11 cellular contexts compared by ENCODE assay signal in the genomic region with DNA sequence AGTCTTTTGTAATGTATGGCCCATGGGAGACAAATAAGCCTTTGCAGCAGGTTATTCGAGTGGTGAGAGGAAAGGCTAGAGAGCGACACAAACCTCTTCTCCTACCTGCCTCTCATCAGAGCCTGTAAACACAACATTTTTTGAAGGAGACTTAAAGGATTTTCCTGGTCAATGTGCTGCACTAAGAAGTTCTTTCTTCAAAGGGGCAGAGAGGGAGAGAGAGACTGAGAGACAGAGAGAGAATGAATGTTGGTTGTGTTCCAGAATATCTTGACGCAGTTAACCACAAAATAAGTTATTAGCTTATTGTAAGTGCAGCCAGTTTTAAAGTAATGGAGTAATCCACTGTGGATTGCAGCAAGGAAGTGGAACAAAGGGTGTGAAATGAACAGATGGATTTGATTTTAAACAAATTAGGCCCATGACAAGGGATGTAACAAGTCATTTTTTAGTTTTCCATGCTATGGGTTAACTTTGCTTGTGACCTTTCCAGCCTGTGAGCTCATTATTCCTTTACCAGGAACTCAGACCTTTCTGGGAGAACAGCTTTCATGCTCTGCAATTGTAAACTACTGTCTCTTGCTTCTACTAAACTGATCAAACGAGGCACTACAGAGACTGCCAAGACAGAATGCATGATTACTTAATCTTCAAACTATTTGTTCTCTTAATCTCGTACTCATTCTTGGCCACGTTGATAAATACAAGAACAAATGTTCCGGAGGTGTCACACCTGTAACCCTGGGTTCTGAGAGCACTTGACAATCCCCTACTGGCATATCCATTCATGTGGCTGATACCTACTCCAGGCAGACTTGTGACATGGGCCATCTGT.
DNase-seq lines count a peak whose midpoint lies in the region; ATAC-seq and TF ChIP-seq lines count a peak whose summit lies in the region.
"Had no signal": no experiment of that assay in that cellular context is flagged by ENCODE, and none has a peak within 500 bp of the region (broad histone marks: within the 10 kb centered on the region; RNA-seq: fewer than 3 reads in every experiment).

No MANE protein-coding gene starts in this region.

- H3K4me3 ChIP-seq in GM23248 (no peak overlapping the region), smooth muscle cell (no peak overlapping the region), spleen (no peak overlapping the region), SJCRH30 (no peak overlapping the region)
- H3K4me3 ChIP-seq: skin epidermis had no signal

- intact Hi-C loops in spleen (cut with DNase I; ENCODE audit: low total_unique reads) = no loop called here

- no peak for ATAC-seq in HG03432 (IDR thresholded peaks at IDR 0.05; ENCODE audit: unreplicated experiment)
- ATAC-seq: foreskin keratinocyte had no signal

- peak overlapping the region; percentile 36 for H3K27ac ChIP-seq in GM23248
- H3K27ac ChIP-seq in smooth muscle cell (ENCODE audit: low read depth) = peak overlapping the region; percentile 84
- no peak overlapping the region for H3K27ac ChIP-seq in spleen
- H3K27ac ChIP-seq in SJCRH30 = no peak overlapping the region
- H3K27ac ChIP-seq: foreskin keratinocyte had no signal

- WGBS in GM23248 (ENCODE audit: low coverage in 1 of 2, low lambda C conversion rate in 2 of 2, missing lambda C conversion rate in 2 of 2), 2 experiments = 8 to 13% methylated on average over 7 of the region's 7 CpGs
- WGBS in smooth muscle cell (ENCODE audit: low lambda C conversion rate) = 45% methylated on average over 7 of the region's 7 CpGs
- 67 to 81% (median 77%) methylated on average over 7 of the region's 7 CpGs for WGBS in spleen, 5 donors

- no peak overlapping the region for H2AFZ ChIP-seq in GM23248
- H2AFZ ChIP-seq in smooth muscle cell (ENCODE audit: low read depth) = peak overlapping the region; percentile 40

- H3K27me3 ChIP-seq in GM23248 (replicated peaks; ENCODE audit: insufficient read depth) = no peaks in the 10 kb centered on the region
- no peaks in the 10 kb centered on the region for H3K27me3 ChIP-seq in smooth muscle cell (ENCODE audit: low read depth)
- H3K27me3 ChIP-seq in spleen (replicated peaks in 1 of 7) = no peaks in the 10 kb centered on the region
- H3K27me3 ChIP-seq in SJCRH30 = no peaks in the 10 kb centered on the region
- H3K27me3 ChIP-seq: foreskin keratinocyte had no signal

- no peaks in the 10 kb centered on the region for H3K36me3 ChIP-seq in GM23248 (ENCODE audit: low read depth)
- no peaks in the 10 kb centered on the region for H3K36me3 ChIP-seq in smooth muscle cell (ENCODE audit: low read depth)
- no peaks in the 10 kb centered on the region for H3K36me3 ChIP-seq in spleen
- H3K36me3 ChIP-seq in SJCRH30 = no peaks in the 10 kb centered on the region

- H3K9me2 ChIP-seq in GM23248 (ENCODE audit: insufficient read depth) = no peaks in the 10 kb centered on the region

- H3F3A ChIP-seq in GM23248 (ENCODE audit: insufficient read depth) = peaks cover 34% of the 10 kb centered on the region; the same call in 1 of the 2 replicates
- peaks cover 16% of the 10 kb centered on the region for H3F3A ChIP-seq in smooth muscle cell (ENCODE audit: low read depth)

- in situ Hi-C loops in GM23248 (cut with MboI) = no loop called here

- no peak for TF ChIP-seq CTCF in smooth muscle cell (IDR thresholded peaks at IDR 0.05; ENCODE audit: borderline replicate concordance, insufficient read depth, poor library complexity, severe bottlenecking)
- TF ChIP-seq CTCF in spleen (IDR thresholded peaks at IDR 0.05 in 8 of 11, conservative IDR thresholded peaks at IDR 0.05 in 3 of 11) = no peak

- H3K4me1 ChIP-seq in GM23248 (ENCODE audit: insufficient read depth) = peaks cover 54% of the 10 kb centered on the region
- H3K4me1 ChIP-seq in smooth muscle cell (ENCODE audit: low read depth) = peaks cover 29% of the 10 kb centered on the region
- peaks cover 0 to 6% (median 0%) of the 10 kb centered on the region in 6 donors for H3K4me1 ChIP-seq in spleen
- peaks cover 24% of the 10 kb centered on the region for H3K4me1 ChIP-seq in SJCRH30

- no peak for TF ChIP-seq POLR2A in spleen (IDR thresholded peaks at IDR 0.05)

- H3K9me3 ChIP-seq in GM23248 (ENCODE audit: low read depth) (no peaks in the 10 kb centered on the region), smooth muscle cell (replicated peaks; ENCODE audit: low read depth) (no peaks in the 10 kb centered on the region), spleen (no peaks in the 10 kb centered on the region), SJCRH30 (replicated peaks) (no peaks in the 10 kb centered on the region; the same call in 1 of the 2 replicates)

- no peak overlapping the region for H3K9ac ChIP-seq in GM23248
- H3K9ac ChIP-seq in smooth muscle cell (ENCODE audit: low read depth) = no peak overlapping the region

- H3K4me2 ChIP-seq in GM23248 (ENCODE audit: unreplicated experiment) (peak overlapping the region; percentile 44), smooth muscle cell (peak overlapping the region; percentile 51)

- H3K79me2 ChIP-seq in GM23248 (ENCODE audit: insufficient read depth) (no peaks in the 10 kb centered on the region), smooth muscle cell (ENCODE audit: low read depth) (no peaks in the 10 kb centered on the region)

- DNase-seq in GM23248 = peak; percentile 76
- peak; percentile 67 for DNase-seq in astrocyte of the hippocampus (ENCODE audit: low read depth, low spot score)
- peak; percentile 84 for DNase-seq in iris pigment epithelial cell (ENCODE audit: low read depth)
- no peak for DNase-seq in smooth muscle cell (lab: John Stamatoyannopoulos, UW; ENCODE audit: unreplicated experiment)
- no peak for DNase-seq in spleen
- DNase-seq in SJCRH30 = no peak
- no peak for DNase-seq in cerebellar nuclear complex (lab: John Stamatoyannopoulos, UW)
- DNase-seq: activated T-cell treated with anti-CD3 and anti-CD28 coated beads, Interleukin-2, amount 50 U/mL, for 24 hours had no signal

- H4K20me1 ChIP-seq in GM23248 (ENCODE audit: insufficient read depth) (no peaks in the 10 kb centered on the region), smooth muscle cell (ENCODE audit: low read depth) (no peaks in the 10 kb centered on the region)

Comparison
In these comparisons a context has a peak if more than half of its experiments do, and no peak if none do; other contexts are left out.
1. DNase-seq: peak in GM23248 (single experiment), astrocyte of the hippocampus (single experiment) and iris pigment epithelial cell (single experiment); none in smooth muscle cell (single experiment), spleen (single experiment), SJCRH30 (0 of 2) and cerebellar nuclear complex (0 of 2).
2. H3K27ac ChIP-seq: peak in GM23248 (single experiment) and smooth muscle cell (single experiment); none in spleen (0 of 8) and SJCRH30 (single experiment).